In genomic region chr20:23362392-23363256, GRCh38 we compare ENCODE assay signal across 1 cellular context.
TF ChIP-seq lines count a peak whose summit lies in the region.

No MANE protein-coding gene starts in this region.

TF ChIP-seq in K562, 482 proteins besides CTCF, POLR2A, EP300 and RAD21:
- TF ChIP-seq GTF3C2 (IDR thresholded peaks at IDR 0.05; ENCODE audit: borderline replicate concordance, extremely low read depth, insufficient read length) (no peak), TFAP4 (CRISPR knock-in tag; IDR thresholded peaks at IDR 0.05; ENCODE audit: borderline replicate concordance) (0 out of 2 replicates have a peak, but pooled peaks have one; percentile 21), ZNF561 (CRISPR knock-in tag; conservative IDR thresholded peaks at IDR 0.05) (no peak), ZNF586 (CRISPR knock-in tag; conservative IDR thresholded peaks at IDR 0.05) (no peak), CTBP1 (IDR thresholded peaks at IDR 0.05; ENCODE audit: borderline replicate concordance) (no peak), NCOA6 (IDR thresholded peaks at IDR 0.05) (no peak), TRIM24 (IDR thresholded peaks at IDR 0.05) (no peak), DNMT1 (IDR thresholded peaks at IDR 0.05) (no peak), TAF1 (IDR thresholded peaks at IDR 0.05; ENCODE audit: control insufficient read depth, extremely low read depth, insufficient read depth, low read length, severe bottlenecking) (no peak), SAFB (IDR thresholded peaks at IDR 0.05; ENCODE audit: borderline replicate concordance, low read depth, low read length) (0 out of 2 replicates have a peak, but pooled peaks have one; percentile 12), ZBTB1 (CRISPR knock-in tag; IDR thresholded peaks at IDR 0.05; ENCODE audit: borderline replicate concordance, low read depth) (no peak), E2F6 (IDR thresholded peaks at IDR 0.05; ENCODE audit: borderline replicate concordance in 1 of 2, extremely low read depth in 1 of 2, insufficient read depth in 1 of 2, insufficient read length in 1 of 2, low read depth in 1 of 2, low read length in 1 of 2, poor library complexity in 1 of 2, severe bottlenecking in 1 of 2) (peak in 1 of 2 experiments; percentile 18), NFRKB (IDR thresholded peaks at IDR 0.05; ENCODE audit: low read depth) (no peak), HBP1 (CRISPR knock-in tag; IDR thresholded peaks at IDR 0.05) (0 out of 2 replicates have a peak, but pooled peaks have one; percentile 16), HNRNPH1 (optimal IDR thresholded peaks at IDR 0.05; ENCODE audit: low read depth, low read length) (no peak), CBFB (CRISPR knock-in tag; IDR thresholded peaks at IDR 0.05) (no peak), PHB2 (IDR thresholded peaks at IDR 0.05; ENCODE audit: low read depth) (no peak), TBP (optimal IDR thresholded peaks at IDR 0.05; ENCODE audit: low read depth, low read length) (no peak), CEBPG (CRISPR knock-in tag; IDR thresholded peaks at IDR 0.05) (no peak), CEBPG (tag; conservative IDR thresholded peaks at IDR 0.05 in 1 of 2, IDR thresholded peaks at IDR 0.05 in 1 of 2) (no peak), ZNF12 (CRISPR knock-in tag; IDR thresholded peaks at IDR 0.05) (peak; percentile 20; the same call in 1 of the 2 replicates), SAFB2 (IDR thresholded peaks at IDR 0.05; ENCODE audit: borderline replicate concordance, low read depth, low read length, severe bottlenecking) (no peak), GABPB2 (CRISPR knock-in tag; conservative IDR thresholded peaks at IDR 0.05) (no peak), ZNF695 (CRISPR knock-in tag; IDR thresholded peaks at IDR 0.05) (no peak), ZNF175 (CRISPR knock-in tag; IDR thresholded peaks at IDR 0.05; ENCODE audit: low read depth) (no peak), ZNF707 (CRISPR knock-in tag; conservative IDR thresholded peaks at IDR 0.05) (no peak), ILK (tag; IDR thresholded peaks at IDR 0.05; ENCODE audit: borderline replicate concordance, low read depth) (no peak), TAF15 (IDR thresholded peaks at IDR 0.05; ENCODE audit: low read depth, low read length) (no peak), POLR2G (IDR thresholded peaks at IDR 0.05; ENCODE audit: low read depth, low read length) (peak; percentile 5; the same call in 1 of the 2 replicates), TEAD1 (CRISPR knock-in tag; IDR thresholded peaks at IDR 0.05) (peak in 1 of 2 experiments; percentile 8; a peak in 1 of 4 replicates), SRSF3 (IDR thresholded peaks at IDR 0.05; ENCODE audit: insufficient read depth, low read length) (no peak), ESRRA (IDR thresholded peaks at IDR 0.05; ENCODE audit: borderline replicate concordance, low read depth) (no peak), KLF1 (tag; IDR thresholded peaks at IDR 0.05) (no peak), CHD2 (IDR thresholded peaks at IDR 0.05; ENCODE audit: low read depth, low read length) (no peak), CHD4 (IDR thresholded peaks at IDR 0.05; ENCODE audit: insufficient read depth, insufficient replicate concordance, low read depth, low read length, poor library complexity, severe bottlenecking) (no peak), CREBBP (IDR thresholded peaks at IDR 0.05; ENCODE audit: low read depth, low read length) (no peak), PREB (CRISPR knock-in tag; IDR thresholded peaks at IDR 0.05) (no peak), SMARCC2 (IDR thresholded peaks at IDR 0.05; ENCODE audit: low read depth) (no peak), ZC3H4 (CRISPR knock-in tag; IDR thresholded peaks at IDR 0.05; ENCODE audit: borderline replicate concordance) (peak; percentile 58; the same call in 1 of the 2 replicates), ZNF24 (IDR thresholded peaks at IDR 0.05) (no peak), MITF (IDR thresholded peaks at IDR 0.05) (no peak), MTA2 (IDR thresholded peaks at IDR 0.05; ENCODE audit: low read depth) (no peak), CBFA2T3 (IDR thresholded peaks at IDR 0.05) (no peak), NR4A1 (CRISPR knock-in tag; IDR thresholded peaks at IDR 0.05) (no peak), NR4A1 (tag; IDR thresholded peaks at IDR 0.05) (no peak), RAD51 (IDR thresholded peaks at IDR 0.05; ENCODE audit: borderline replicate concordance, low read depth) (no peak), HMGN3 (IDR thresholded peaks at IDR 0.05; ENCODE audit: borderline replicate concordance, extremely low read depth, insufficient read length, low read depth, low read length) (no peak), SMAD3 (CRISPR knock-in tag; conservative IDR thresholded peaks at IDR 0.05) (no peak), ZBTB8A (IDR thresholded peaks at IDR 0.05; ENCODE audit: partially characterized antibody) (no peak), RBBP5 (IDR thresholded peaks at IDR 0.05; ENCODE audit: borderline replicate concordance, insufficient read depth, low read length, poor library complexity, severe bottlenecking) (peak; percentile 3), SIN3A (IDR thresholded peaks at IDR 0.05; ENCODE audit: borderline replicate concordance in 2 of 2, control insufficient read depth in 1 of 2, low read depth in 2 of 2, low read length in 2 of 2) (peak in 1 of 2 experiments; percentile 6; a peak in 1 of 4 replicates), KLF6 (CRISPR knock-in tag; IDR thresholded peaks at IDR 0.05; ENCODE audit: borderline replicate concordance) (no peak), HLTF (IDR thresholded peaks at IDR 0.05) (no peak), PRPF4 (IDR thresholded peaks at IDR 0.05; ENCODE audit: insufficient read depth, low read depth, low read length, poor library complexity, severe bottlenecking) (no peak), FOSL1 (tag; conservative IDR thresholded peaks at IDR 0.05) (no peak), KDM2B (CRISPR knock-in tag; IDR thresholded peaks at IDR 0.05) (no peak), GABPA (tag; conservative IDR thresholded peaks at IDR 0.05; ENCODE audit: low read depth) (no peak)
